Comparison of ENCODE assay signal across 8 cellular contexts in genomic region chr3:190017575-190018288, GRCh38.
DNase-seq lines count a peak whose midpoint lies in the region; ATAC-seq, FAIRE-seq and TF ChIP-seq lines count a peak whose summit lies in the region.

No MANE protein-coding gene starts in this region.

- no peak overlapping the region for H3K23ac ChIP-seq in mesendoderm (ENCODE audit: low read length)

- TF ChIP-seq EP300 in GM12878 (IDR thresholded peaks at IDR 0.05; ENCODE audit: borderline replicate concordance in 1 of 2, control insufficient read depth in 1 of 2, low read depth in 2 of 2, low read length in 2 of 2), result no peak

- TF ChIP-seq POLR2A in GM12878 (IDR thresholded peaks at IDR 0.05; ENCODE audit: low read depth, low read length), result no peak

- CTCF ChIA-PET in GM12878 (lab: Yijun Ruan, JAX), result interaction anchor here (0.9 to 2.0 kb wide), 9 partner anchors 8 to 284 kb away, joined by 3 to 13 read pairs (median 3); no protein-coding TSS in a partner anchor

- no peak overlapping the region for H3K9ac ChIP-seq in GM12878 (ENCODE audit: control insufficient read depth, insufficient read depth, low read length)
- no peak overlapping the region for H3K9ac ChIP-seq in mesendoderm (ENCODE audit: low read length)

- peak; percentile 75 for ATAC-seq in GM12878
- ATAC-seq in GM21529 (IDR thresholded peaks at IDR 0.05; ENCODE audit: unreplicated experiment), result no peak
- no peak for ATAC-seq in GM19452 (IDR thresholded peaks at IDR 0.05; ENCODE audit: unreplicated experiment)
- no peak for ATAC-seq in HG03460 (IDR thresholded peaks at IDR 0.05; ENCODE audit: unreplicated experiment)

- no peak overlapping the region for H2BK5ac ChIP-seq in mesendoderm (ENCODE audit: low read length)

- POLR2A ChIA-PET in GM12878 (lab: Charles Lee), result no interaction called here

- no peaks in the 10 kb centered on the region for H3K9me3 ChIP-seq in GM12878 (replicated peaks; ENCODE audit: control insufficient read depth, insufficient read depth, low read length)

- DNase-seq in Caki2 (ENCODE audit: low read depth), result peak; percentile 77
- DNase-seq in Kasumi-1 (lab: John Stamatoyannopoulos, UW), result peak; percentile 5 to 13
- no peak for DNase-seq in GM12878 (ENCODE audit: low read depth, low spot score)
- DNase-seq in mesendoderm, result peak; percentile 70
- DNase-seq in H7, result no peak

- no peak overlapping the region for H3K18ac ChIP-seq in mesendoderm (ENCODE audit: low read length)

- H3K4me2 ChIP-seq in GM12878 (ENCODE audit: control insufficient read depth, insufficient read depth), result no peak overlapping the region
- no peak overlapping the region for H3K4me2 ChIP-seq in mesendoderm (ENCODE audit: low read length)

- H4K5ac ChIP-seq in mesendoderm (ENCODE audit: low read length), result no peak overlapping the region

- SMC1A ChIA-PET in GM12878 (lab: Charles Lee; ENCODE audit: uncharacterized antibody, unreplicated experiment), result interaction anchor here (0.6 to 1.4 kb wide), 7 partner anchors 45 to 444 kb away, joined by 3 to 6 read pairs (median 3); no protein-coding TSS in a partner anchor

- H2AFZ ChIP-seq in GM12878 (ENCODE audit: control insufficient read depth, low read depth, low read length), result no peak overlapping the region

- no peak overlapping the region for H2BK15ac ChIP-seq in mesendoderm (replicated peaks; ENCODE audit: low read depth)

- H4K8ac ChIP-seq in mesendoderm (ENCODE audit: low read depth, low read length), result no peak overlapping the region

- no peak overlapping the region for H2BK120ac ChIP-seq in mesendoderm (ENCODE audit: low read depth, low read length)

- H2AK5ac ChIP-seq in mesendoderm (ENCODE audit: low read length), result no peak overlapping the region

- in situ Hi-C loops in Caki2 (cut with HindIII; ENCODE audit: low pct_unique_long_range_greater_than_20kb, low sequenced_read_pairs), result no loop called here
- in situ Hi-C loops in GM12878 (cut with MboI), result no loop called here

- intact Hi-C loops in GM12878 (cut with micrococcal nuclease; ENCODE audit: unreplicated experiment), result loop anchor here (2.0 kb wide), 1 partner anchor 101 kb away; no protein-coding TSS in a partner anchor

- H3K4me3 ChIP-seq in GM12878 (no peak overlapping the region), mesendoderm (ENCODE audit: low read length) (no peak overlapping the region), H7 (ENCODE audit: insufficient read depth, low read depth, low read length) (no peak overlapping the region)

- no peak overlapping the region for H3K4ac ChIP-seq in mesendoderm (ENCODE audit: low read depth, low read length)

- H3K27ac ChIP-seq in GM12878 (ENCODE audit: control insufficient read depth, insufficient read depth), result no peak overlapping the region
- H3K27ac ChIP-seq in mesendoderm (ENCODE audit: low read depth, low read length), result no peak overlapping the region

- no peaks in the 10 kb centered on the region for H3K79me1 ChIP-seq in mesendoderm (ENCODE audit: low read length)

- no peaks in the 10 kb centered on the region for H3K27me3 ChIP-seq in GM12878 (replicated peaks in 1 of 2; ENCODE audit: control insufficient read depth in 2 of 2, insufficient read depth in 2 of 2, low read length in 1 of 2)
- H3K27me3 ChIP-seq in mesendoderm (ENCODE audit: insufficient read depth, low read length, poor library complexity), result no peaks in the 10 kb centered on the region
- no peaks in the 10 kb centered on the region for H3K27me3 ChIP-seq in H7 (ENCODE audit: control insufficient read depth, insufficient read depth, low read length)

- peak in 2 of 3 experiments; percentile 12 to 49; a peak in 2 of 6 replicates for TF ChIP-seq CTCF in GM12878 (IDR thresholded peaks at IDR 0.05 in 2 of 3, conservative IDR thresholded peaks at IDR 0.05 in 1 of 3; ENCODE audit: control insufficient read depth in 2 of 3, extremely low read depth in 1 of 3, insufficient read depth in 1 of 3, low read depth in 3 of 3, low read length in 3 of 3)

- no peaks in the 10 kb centered on the region for H4K20me1 ChIP-seq in GM12878 (ENCODE audit: control insufficient read depth, insufficient read depth)

- RAD21 ChIA-PET in GM12878 (lab: Charles Lee; ENCODE audit: unreplicated experiment), result interaction anchor here (0.7 to 1.4 kb wide), 3 partner anchors 8 to 83 kb away, joined by 3 to 7 read pairs (median 3); no protein-coding TSS in a partner anchor

- H3K36me3 ChIP-seq in GM12878 (ENCODE audit: control insufficient read depth in 2 of 2, insufficient read depth in 2 of 2, low read length in 1 of 2) (no peaks in the 10 kb centered on the region), mesendoderm (ENCODE audit: control insufficient read depth, insufficient read depth, low read length) (no peaks in the 10 kb centered on the region), H7 (replicated peaks; ENCODE audit: control insufficient read depth, insufficient read depth, low read length) (no peaks in the 10 kb centered on the region)

- 23% methylated on average over 6 of the region's 6 CpGs for WGBS in GM12878 (ENCODE audit: insufficient coverage, insufficient replicate concordance, low lambda C conversion rate, missing lambda C conversion rate)
- WGBS in mesendoderm (ENCODE audit: extremely low coverage, insufficient coverage, low lambda C conversion rate), result no CpG with 5 or more reads among the region's 6 CpGs

- no TSS peak for BruUV-seq in GM12878 (replicated peaks; lab: Mats Ljungman, UMichigan)

- H3K79me2 ChIP-seq in GM12878 (ENCODE audit: control insufficient read depth, insufficient read depth, low read length), result no peaks in the 10 kb centered on the region
- H3K79me2 ChIP-seq in mesendoderm (ENCODE audit: control insufficient read depth, insufficient read depth, low read length), result peaks cover 2% of the 10 kb centered on the region

- peak; percentile 64 for TF ChIP-seq RAD21 in GM12878 (IDR thresholded peaks at IDR 0.05; ENCODE audit: insufficient read depth, low read depth, low read length)

- H3K56ac ChIP-seq in mesendoderm (ENCODE audit: low read length), result no peak overlapping the region

- FAIRE-seq in GM12878 (lab: Jason Lieb, UNC), result no peak

- no peaks in the 10 kb centered on the region for H3K4me1 ChIP-seq in GM12878 (ENCODE audit: control insufficient read depth, insufficient read depth, low read length)
- H3K4me1 ChIP-seq in mesendoderm (ENCODE audit: control insufficient read depth, low read depth, low read length), result peaks cover 4% of the 10 kb centered on the region

TF ChIP-seq in GM12878, 131 proteins besides CTCF, POLR2A, EP300 and RAD21 (continues in another document):
- TF ChIP-seq ZBED1 (IDR thresholded peaks at IDR 0.05; ENCODE audit: borderline replicate concordance), result no peak
- no peak for TF ChIP-seq TARDBP (IDR thresholded peaks at IDR 0.05; ENCODE audit: borderline replicate concordance)
- TF ChIP-seq BHLHE40 (IDR thresholded peaks at IDR 0.05; ENCODE audit: borderline replicate concordance in 1 of 2, low read depth in 2 of 2, low read length in 1 of 2), result no peak; a peak in 1 of 4 replicates
- TF ChIP-seq RUNX3 (IDR thresholded peaks at IDR 0.05; ENCODE audit: low read length), result peak; percentile 19; the same call in 1 of the 2 replicates
- no peak for TF ChIP-seq HDAC6 (IDR thresholded peaks at IDR 0.05; ENCODE audit: unreplicated experiment)
- TF ChIP-seq, protein P1, sequence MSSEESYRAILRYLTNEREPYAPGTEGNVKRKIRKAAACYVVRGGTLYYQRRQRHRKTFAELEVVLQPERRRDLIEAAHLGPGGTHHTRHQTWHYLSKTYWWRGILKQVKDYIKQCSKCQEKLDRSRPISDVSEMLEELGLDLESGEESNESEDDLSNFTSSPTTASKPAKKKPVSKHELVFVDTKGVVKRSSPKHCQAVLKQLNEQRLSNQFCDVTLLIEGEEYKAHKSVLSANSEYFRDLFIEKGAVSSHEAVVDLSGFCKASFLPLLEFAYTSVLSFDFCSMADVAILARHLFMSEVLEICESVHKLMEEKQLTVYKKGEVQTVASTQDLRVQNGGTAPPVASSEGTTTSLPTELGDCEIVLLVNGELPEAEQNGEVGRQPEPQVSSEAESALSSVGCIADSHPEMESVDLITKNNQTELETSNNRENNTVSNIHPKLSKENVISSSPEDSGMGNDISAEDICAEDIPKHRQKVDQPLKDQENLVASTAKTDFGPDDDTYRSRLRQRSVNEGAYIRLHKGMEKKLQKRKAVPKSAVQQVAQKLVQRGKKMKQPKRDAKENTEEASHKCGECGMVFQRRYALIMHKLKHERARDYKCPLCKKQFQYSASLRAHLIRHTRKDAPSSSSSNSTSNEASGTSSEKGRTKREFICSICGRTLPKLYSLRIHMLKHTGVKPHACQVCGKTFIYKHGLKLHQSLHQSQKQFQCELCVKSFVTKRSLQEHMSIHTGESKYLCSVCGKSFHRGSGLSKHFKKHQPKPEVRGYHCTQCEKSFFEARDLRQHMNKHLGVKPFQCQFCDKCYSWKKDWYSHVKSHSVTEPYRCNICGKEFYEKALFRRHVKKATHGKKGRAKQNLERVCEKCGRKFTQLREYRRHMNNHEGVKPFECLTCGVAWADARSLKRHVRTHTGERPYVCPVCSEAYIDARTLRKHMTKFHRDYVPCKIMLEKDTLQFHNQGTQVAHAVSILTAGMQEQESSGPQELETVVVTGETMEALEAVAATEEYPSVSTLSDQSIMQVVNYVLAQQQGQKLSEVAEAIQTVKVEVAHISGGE (CRISPR knock-in tag; IDR thresholded peaks at IDR 0.05), result no peak
- TF ChIP-seq MEF2B (IDR thresholded peaks at IDR 0.05; ENCODE audit: partially characterized antibody, poor library complexity, severe bottlenecking), result no peak
- peak; percentile 39; the same call in 1 of the 2 replicates for TF ChIP-seq SMC3 (IDR thresholded peaks at IDR 0.05; ENCODE audit: borderline replicate concordance, low read length)
- no peak for TF ChIP-seq ZZZ3 (IDR thresholded peaks at IDR 0.05; ENCODE audit: control insufficient read depth, insufficient read length, low read depth)
- TF ChIP-seq, protein P2, sequence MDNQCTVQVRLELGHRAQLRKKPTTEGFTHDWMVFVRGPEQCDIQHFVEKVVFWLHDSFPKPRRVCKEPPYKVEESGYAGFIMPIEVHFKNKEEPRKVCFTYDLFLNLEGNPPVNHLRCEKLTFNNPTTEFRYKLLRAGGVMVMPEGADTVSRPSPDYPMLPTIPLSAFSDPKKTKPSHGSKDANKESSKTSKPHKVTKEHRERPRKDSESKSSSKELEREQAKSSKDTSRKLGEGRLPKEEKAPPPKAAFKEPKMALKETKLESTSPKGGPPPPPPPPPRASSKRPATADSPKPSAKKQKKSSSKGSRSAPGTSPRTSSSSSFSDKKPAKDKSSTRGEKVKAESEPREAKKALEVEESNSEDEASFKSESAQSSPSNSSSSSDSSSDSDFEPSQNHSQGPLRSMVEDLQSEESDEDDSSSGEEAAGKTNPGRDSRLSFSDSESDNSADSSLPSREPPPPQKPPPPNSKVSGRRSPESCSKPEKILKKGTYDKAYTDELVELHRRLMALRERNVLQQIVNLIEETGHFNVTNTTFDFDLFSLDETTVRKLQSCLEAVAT (IDR thresholded peaks at IDR 0.05), result no peak
- TF ChIP-seq POU2F2 (IDR thresholded peaks at IDR 0.05; ENCODE audit: borderline replicate concordance, low read depth, low read length), result peak; percentile 16; the same call in 1 of the 3 replicates
- no peak for TF ChIP-seq NBN (IDR thresholded peaks at IDR 0.05)

Comparison
In these comparisons a context has a peak if more than half of its experiments do, and no peak if none do; other contexts are left out.
1. DNase-seq: peak in Caki2 (single experiment), Kasumi-1 (2 of 2) and mesendoderm (single experiment); none in GM12878 (single experiment) and H7 (single experiment).